Comparison of ENCODE assay signal across 32 cellular contexts in the genomic region with DNA sequence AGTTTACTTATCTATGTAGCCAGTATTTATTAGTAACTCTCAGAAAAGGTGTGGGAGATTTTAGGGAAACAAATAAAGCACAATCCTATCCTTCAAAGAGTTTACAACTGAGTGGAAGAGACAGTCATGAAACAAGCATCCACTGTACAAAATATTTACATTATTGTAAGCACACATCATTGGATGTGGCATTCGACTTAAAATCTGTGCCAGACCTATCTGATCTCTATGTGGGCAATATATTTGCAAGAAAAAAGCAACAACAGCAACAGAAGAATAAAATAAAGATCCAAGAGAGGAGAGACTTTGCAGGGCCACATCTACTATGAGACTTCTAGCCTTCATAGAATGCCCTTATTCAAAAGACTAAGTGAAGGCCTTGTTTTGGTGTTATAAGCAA.
"Had no signal": no experiment of that assay in that cellular context is flagged by ENCODE, and none has a peak within 500 bp of the region (broad histone marks: within the 10 kb centered on the region; RNA-seq: fewer than 3 reads in every experiment).

No MANE protein-coding gene starts in this region.

- H2AFZ ChIP-seq: PC-9 had no signal

- H3K27me3 Mint-ChIP-seq: activated CD4-positive, alpha-beta T cell treated with anti-CD3 and anti-CD28 coated beads, Interleukin-2, amount 10 ng/mL, durations not matched to agents 24 days and 14 days; activated CD8-positive, alpha-beta T cell treated with anti-CD3 and anti-CD28 coated beads for 36 hours had no signal

- H3K27me3 ChIP-seq: brain microvascular endothelial cell had no signal

- H3K4me3 ChIP-seq: PC-9, SK-N-MC had no signal

- H3K9me3 Mint-ChIP-seq: activated CD4-positive, alpha-beta T cell treated with anti-CD3 and anti-CD28 coated beads, Interleukin-2, amount 10 ng/mL, durations not matched to agents 24 days and 14 days had no signal

- ATAC-seq: activated CD8-positive, alpha-beta T cell treated with anti-CD3 and anti-CD28 coated beads for 36 hours; activated naive CD4-positive, alpha-beta T cell treated with anti-CD3 and anti-CD28 coated beads, Interleukin-2, amount 50 U/mL, for 72 hours; activated T-cell treated with anti-CD3 and anti-CD28 coated beads, Interleukin-2, amount 50 U/mL, for 72 hours had no signal

- H3K36me3 Mint-ChIP-seq: activated naive CD4-positive, alpha-beta T cell treated with anti-CD3 and anti-CD28 coated beads, Interleukin-2, amount 50 U/mL, for 72 hours had no signal

- H3K27ac ChIP-seq: brain microvascular endothelial cell, PC-9, RWPE1, SK-N-MC had no signal

- H3K27ac Mint-ChIP-seq: activated CD4-positive, alpha-beta T cell treated with anti-CD3 and anti-CD28 coated beads, Interleukin-2, amount 10 ng/mL, durations not matched to agents 24 days and 14 days; activated CD8-positive, alpha-beta T cell treated with anti-CD3 and anti-CD28 coated beads for 36 hours; activated naive CD4-positive, alpha-beta T cell treated with anti-CD3 and anti-CD28 coated beads for 36 hours; activated naive CD4-positive, alpha-beta T cell treated with anti-CD3 and anti-CD28 coated beads, Interleukin-2, amount 50 U/mL, for 72 hours; activated T-cell treated with anti-CD3 and anti-CD28 coated beads, Interleukin-2, amount 50 U/mL, for 72 hours; activated T-helper 2 cell treated with anti-CD3 and anti-CD28 coated beads, Interferon-gamma antibody, Interleukin-2, Interleukin-4, amounts not matched to agents 10 μg/mL and 5 μg/mL and 100 μg/mL, durations not matched to agents 14 hours and 24 hours and 36 hours had no signal

- H3K4me2 ChIP-seq: PC-9 had no signal

- DNase-seq: activated CD4-positive, alpha-beta T cell treated with anti-CD3 and anti-CD28 coated beads, Interleukin-2, amount 10 ng/mL, durations not matched to agents 24 days and 14 days; activated CD4-positive, alpha-beta T cell treated with anti-CD3 and anti-CD28 coated beads, Interleukin-2, amount 50 U/mL, for 4 hours; activated CD8-positive, alpha-beta T cell treated with anti-CD3 and anti-CD28 coated beads for 36 hours; activated gamma-delta T cell; activated naive CD4-positive, alpha-beta T cell treated with anti-CD3 and anti-CD28 coated beads for 36 hours; activated T-cell treated with anti-CD3 and anti-CD28 coated beads, Interleukin-2, amount 50 U/mL, for 1 hour; activated T-cell treated with anti-CD3 and anti-CD28 coated beads, Interleukin-2, amount 50 U/mL, for 72 hours; aorta; central memory CD4-positive, alpha-beta T cell; Karpas-422; KBM-7; MM.1S; MV-4-11; NCI-H1092; NCI-H146; NCI-H187; NCI-H2029 treated with DMSO at 0.1 percent for 48 hours; NCI-H2107; NCI-H2171; NCI-H510A; NCI-H526; NCI-H748 treated with DMSO at 0.1 percent for 48 hours; Right ventricle myocardium superior; T1000 had no signal

- FAIRE-seq: RCC 7860, TTC549 had no signal

- H3K36me3 ChIP-seq: brain microvascular endothelial cell had no signal

- H3K4me3 Mint-ChIP-seq: activated CD4-positive, alpha-beta T cell treated with anti-CD3 and anti-CD28 coated beads, Interleukin-2, amount 10 ng/mL, durations not matched to agents 24 days and 14 days; activated CD8-positive, alpha-beta T cell treated with anti-CD3 and anti-CD28 coated beads for 36 hours; activated naive CD4-positive, alpha-beta T cell treated with anti-CD3 and anti-CD28 coated beads for 36 hours; activated T-cell treated with anti-CD3 and anti-CD28 coated beads, Interleukin-2, amount 50 U/mL, for 72 hours had no signal

- H3K4me1 Mint-ChIP-seq: activated CD4-positive, alpha-beta T cell treated with anti-CD3 and anti-CD28 coated beads, Interleukin-2, amount 10 ng/mL, durations not matched to agents 24 days and 14 days had no signal
